In the genomic region with DNA sequence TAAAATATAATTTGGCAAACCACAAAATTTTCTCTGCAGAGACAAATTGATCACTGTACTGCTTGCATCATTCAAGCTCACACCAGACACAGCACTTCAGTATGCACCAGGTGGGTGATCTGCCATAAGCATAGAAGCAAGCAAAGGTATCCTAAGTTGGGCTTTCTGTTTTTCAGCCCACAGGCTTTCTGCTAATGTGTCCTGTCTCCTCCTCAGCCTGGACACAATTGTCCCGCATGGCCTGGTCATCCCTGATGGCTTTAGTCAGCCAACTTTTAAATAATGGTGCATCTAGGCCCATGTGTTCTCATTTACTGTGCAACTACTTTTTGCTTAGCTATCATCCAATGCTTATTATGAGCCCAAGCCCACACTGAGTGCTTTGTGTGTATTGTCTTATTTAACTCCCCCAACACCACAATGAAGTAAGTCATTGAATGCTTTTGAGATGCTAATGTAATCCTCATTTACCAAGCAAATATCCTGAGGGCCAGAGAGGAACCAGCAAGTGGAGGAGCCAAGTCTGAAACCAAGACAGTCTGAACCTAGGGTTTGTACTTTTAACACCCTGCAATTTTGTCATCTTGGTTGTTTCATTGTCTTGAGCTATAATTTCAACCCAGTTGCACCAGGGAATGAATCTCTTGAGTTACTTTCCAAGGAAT, we compare ENCODE assay signal across 26 cellular contexts.
"Had no signal": no experiment of that assay in that cellular context is flagged by ENCODE, and none has a peak within 500 bp of the region (broad histone marks: within the 10 kb centered on the region; RNA-seq: fewer than 3 reads in every experiment).

No MANE protein-coding gene starts in this region.

- H3K4me3 ChIP-seq: K562 had no signal

- H3K4me3 Mint-ChIP-seq: activated CD4-positive, alpha-beta memory T cell treated with anti-CD3 and anti-CD28 coated beads for 36 hours; activated CD4-positive, alpha-beta T cell treated with anti-CD3 and anti-CD28 coated beads, Interleukin-2, amount 10 ng/mL, durations not matched to agents 7 days and 5 days; activated naive CD8-positive, alpha-beta T cell; activated T-cell treated with anti-CD3 and anti-CD28 coated beads, Interleukin-2, amount 50 U/mL, for 4 hours; brain; central memory CD8-positive, alpha-beta T cell; T-helper 17 cell had no signal

- H3K27me3 Mint-ChIP-seq: activated CD4-positive, alpha-beta T cell treated with anti-CD3 and anti-CD28 coated beads, Interleukin-2, amount 10 ng/mL, durations not matched to agents 7 days and 5 days; activated naive CD8-positive, alpha-beta T cell had no signal

- FAIRE-seq: astrocyte, K562, TTC549 had no signal

- H3K4me1 Mint-ChIP-seq: activated CD4-positive, alpha-beta T cell treated with anti-CD3 and anti-CD28 coated beads, Interleukin-2, amount 10 ng/mL, durations not matched to agents 7 days and 5 days; brain; central memory CD8-positive, alpha-beta T cell; T-helper 17 cell had no signal

- H3K36me3 Mint-ChIP-seq: activated CD4-positive, alpha-beta memory T cell treated with anti-CD3 and anti-CD28 coated beads for 36 hours; activated naive CD8-positive, alpha-beta T cell; brain had no signal

- H3K9me3 Mint-ChIP-seq: activated CD4-positive, alpha-beta memory T cell treated with anti-CD3 and anti-CD28 coated beads for 36 hours; activated CD4-positive, alpha-beta T cell treated with anti-CD3 and anti-CD28 coated beads, Interleukin-2, amount 10 ng/mL, durations not matched to agents 7 days and 5 days; activated T-cell treated with anti-CD3 and anti-CD28 coated beads, Interleukin-2, amount 50 U/mL, for 4 hours; central memory CD8-positive, alpha-beta T cell had no signal

- DNase-seq: activated CD4-positive, alpha-beta memory T cell treated with anti-CD3 and anti-CD28 coated beads for 36 hours; activated CD4-positive, alpha-beta T cell treated with anti-CD3 and anti-CD28 coated beads, Interleukin-2, amount 10 ng/mL, durations not matched to agents 7 days and 5 days; activated CD4-positive, CD25-positive, alpha-beta regulatory T cell; activated CD8-positive, alpha-beta memory T cell treated with anti-CD3 and anti-CD28 coated beads for 24 hours; activated effector memory CD4-positive, alpha-beta T cell treated with anti-CD3 and anti-CD28 coated beads, Interleukin-2, amount 50 U/mL, for 16 hours; activated naive CD4-positive, alpha-beta T cell treated with Interleukin-2 at 50 U/mL for 16 hours; activated T-cell treated with anti-CD3 and anti-CD28 coated beads, Interleukin-2, amount 50 U/mL, for 4 hours; amygdala; Karpas-422; NCI-H1092; NCI-H1417; NCI-H2029; NCI-H2107; NCI-H345; NCI-H510A; NCI-H526 treated with DMSO at 0.1 percent for 48 hours; PC-3; SIG-M5; T-helper 17 cell; T1000 had no signal

- ATAC-seq: activated T-cell treated with anti-CD3 and anti-CD28 coated beads, Interleukin-2, amount 50 U/mL, for 4 hours; K562; PC-3; T-helper 17 cell had no signal

- H3K27ac Mint-ChIP-seq: activated CD4-positive, alpha-beta memory T cell treated with anti-CD3 and anti-CD28 coated beads for 36 hours; activated CD4-positive, alpha-beta T cell treated with anti-CD3 and anti-CD28 coated beads, Interleukin-2, amount 10 ng/mL, durations not matched to agents 7 days and 5 days; activated naive CD8-positive, alpha-beta T cell; brain; T-helper 17 cell had no signal
